15 cellular contexts compared by ENCODE assay signal in the genomic region with DNA sequence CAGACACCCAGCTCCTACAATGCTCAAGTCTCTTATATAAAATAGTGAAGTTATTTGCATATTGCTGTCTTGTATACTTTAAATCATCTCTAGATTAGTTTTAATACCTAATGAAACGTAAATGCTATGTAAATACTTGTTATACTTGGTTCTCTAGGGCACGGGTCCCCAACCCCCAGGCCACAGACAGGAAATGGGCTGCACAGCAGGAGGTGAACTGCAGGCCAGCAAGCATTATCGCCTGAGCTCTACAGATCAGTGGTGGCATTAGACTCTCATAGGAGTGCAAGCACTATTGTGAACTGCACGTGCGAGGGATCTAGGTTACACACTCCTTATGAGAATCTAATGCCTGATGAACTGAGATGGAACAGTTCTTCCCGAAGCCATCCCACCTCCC.
"Had no signal": no experiment of that assay in that cellular context is flagged by ENCODE, and none has a peak within 500 bp of the region (broad histone marks: within the 10 kb centered on the region; RNA-seq: fewer than 3 reads in every experiment).

No MANE protein-coding gene starts in this region.

- H3K27ac ChIP-seq: ascending aorta, left ventricle myocardium inferior, sigmoid colon, WERI-Rb-1 had no signal

- H3K36me3 ChIP-seq: ascending aorta, left ventricle myocardium inferior, sigmoid colon, WERI-Rb-1 had no signal

- H3K4me3 ChIP-seq: ascending aorta, left ventricle myocardium inferior, sigmoid colon had no signal

- ATAC-seq: activated CD8-positive, alpha-beta T cell treated with anti-CD3 and anti-CD28 coated beads, Interleukin-2, amount 10 ng/mL, durations not matched to agents 7 days and 5 days; activated naive CD8-positive, alpha-beta T cell treated with anti-CD3 and anti-CD28 coated beads, Interleukin-2, amount 50 U/mL, for 24 hours had no signal

- DNase-seq: activated CD4-positive, alpha-beta T cell treated with anti-CD3 and anti-CD28 coated beads for 48 hours; activated CD8-positive, alpha-beta memory T cell treated with anti-CD3 and anti-CD28 coated beads, Interleukin-2, amount 50 U/mL, for 48 hours; activated CD8-positive, alpha-beta T cell treated with anti-CD3 and anti-CD28 coated beads, Interleukin-2, amount 10 ng/mL, durations not matched to agents 7 days and 5 days; activated naive CD4-positive, alpha-beta T cell; activated naive CD8-positive, alpha-beta T cell treated with anti-CD3 and anti-CD28 coated beads, Interleukin-2, amount 50 U/mL, for 24 hours; hippocampal formation; left ventricle myocardium inferior; mesenchymal stem cell; nephron progenitor cell; sigmoid colon; stimulated activated naive CD4-positive, alpha-beta T cell treated with Interleukin-2 at 50 U/mL for 16 hours; T-helper 9 cell; trophoblast cell; WERI-Rb-1 had no signal

- H3K9me3 ChIP-seq: ascending aorta had no signal

- H3K27me3 ChIP-seq: ascending aorta, sigmoid colon had no signal

- H3K4me1 ChIP-seq: ascending aorta, left ventricle myocardium inferior, sigmoid colon had no signal
